Comparison of ENCODE assay signal across 1 cellular context in the genomic region with DNA sequence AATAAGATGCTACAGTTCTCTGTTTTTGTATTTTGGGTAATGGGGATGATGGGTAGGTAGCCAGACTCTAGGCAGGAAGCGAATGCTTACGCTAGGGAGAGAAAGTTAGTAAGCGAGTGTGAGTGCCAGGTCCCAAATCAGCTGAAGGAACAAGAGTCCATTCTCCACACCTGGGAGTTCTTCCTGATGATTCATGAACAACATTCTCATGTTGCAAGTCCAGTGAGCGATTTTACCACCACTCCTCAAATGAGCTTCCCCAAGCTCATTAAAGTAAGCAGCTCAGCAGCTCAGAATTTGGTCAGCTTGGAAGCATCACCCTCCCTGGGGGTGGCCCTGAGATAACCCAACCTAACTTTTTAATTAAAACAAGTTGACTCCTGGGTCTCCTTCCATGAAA.
TF ChIP-seq lines count a peak whose summit lies in the region.

No MANE protein-coding gene starts in this region.

TF ChIP-seq in H1, 55 proteins besides CTCF, POLR2A, EP300 and RAD21:
- no peak for TF ChIP-seq HDAC6 (IDR thresholded peaks at IDR 0.05; ENCODE audit: low read depth, low read length)
- TF ChIP-seq, protein P1, sequence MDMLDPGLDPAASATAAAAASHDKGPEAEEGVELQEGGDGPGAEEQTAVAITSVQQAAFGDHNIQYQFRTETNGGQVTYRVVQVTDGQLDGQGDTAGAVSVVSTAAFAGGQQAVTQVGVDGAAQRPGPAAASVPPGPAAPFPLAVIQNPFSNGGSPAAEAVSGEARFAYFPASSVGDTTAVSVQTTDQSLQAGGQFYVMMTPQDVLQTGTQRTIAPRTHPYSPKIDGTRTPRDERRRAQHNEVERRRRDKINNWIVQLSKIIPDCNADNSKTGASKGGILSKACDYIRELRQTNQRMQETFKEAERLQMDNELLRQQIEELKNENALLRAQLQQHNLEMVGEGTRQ (IDR thresholded peaks at IDR 0.05; ENCODE audit: low read length) = no peak
- TF ChIP-seq MAFK (IDR thresholded peaks at IDR 0.05; ENCODE audit: low read depth, low read length) = no peak
- TF ChIP-seq, protein P2, sequence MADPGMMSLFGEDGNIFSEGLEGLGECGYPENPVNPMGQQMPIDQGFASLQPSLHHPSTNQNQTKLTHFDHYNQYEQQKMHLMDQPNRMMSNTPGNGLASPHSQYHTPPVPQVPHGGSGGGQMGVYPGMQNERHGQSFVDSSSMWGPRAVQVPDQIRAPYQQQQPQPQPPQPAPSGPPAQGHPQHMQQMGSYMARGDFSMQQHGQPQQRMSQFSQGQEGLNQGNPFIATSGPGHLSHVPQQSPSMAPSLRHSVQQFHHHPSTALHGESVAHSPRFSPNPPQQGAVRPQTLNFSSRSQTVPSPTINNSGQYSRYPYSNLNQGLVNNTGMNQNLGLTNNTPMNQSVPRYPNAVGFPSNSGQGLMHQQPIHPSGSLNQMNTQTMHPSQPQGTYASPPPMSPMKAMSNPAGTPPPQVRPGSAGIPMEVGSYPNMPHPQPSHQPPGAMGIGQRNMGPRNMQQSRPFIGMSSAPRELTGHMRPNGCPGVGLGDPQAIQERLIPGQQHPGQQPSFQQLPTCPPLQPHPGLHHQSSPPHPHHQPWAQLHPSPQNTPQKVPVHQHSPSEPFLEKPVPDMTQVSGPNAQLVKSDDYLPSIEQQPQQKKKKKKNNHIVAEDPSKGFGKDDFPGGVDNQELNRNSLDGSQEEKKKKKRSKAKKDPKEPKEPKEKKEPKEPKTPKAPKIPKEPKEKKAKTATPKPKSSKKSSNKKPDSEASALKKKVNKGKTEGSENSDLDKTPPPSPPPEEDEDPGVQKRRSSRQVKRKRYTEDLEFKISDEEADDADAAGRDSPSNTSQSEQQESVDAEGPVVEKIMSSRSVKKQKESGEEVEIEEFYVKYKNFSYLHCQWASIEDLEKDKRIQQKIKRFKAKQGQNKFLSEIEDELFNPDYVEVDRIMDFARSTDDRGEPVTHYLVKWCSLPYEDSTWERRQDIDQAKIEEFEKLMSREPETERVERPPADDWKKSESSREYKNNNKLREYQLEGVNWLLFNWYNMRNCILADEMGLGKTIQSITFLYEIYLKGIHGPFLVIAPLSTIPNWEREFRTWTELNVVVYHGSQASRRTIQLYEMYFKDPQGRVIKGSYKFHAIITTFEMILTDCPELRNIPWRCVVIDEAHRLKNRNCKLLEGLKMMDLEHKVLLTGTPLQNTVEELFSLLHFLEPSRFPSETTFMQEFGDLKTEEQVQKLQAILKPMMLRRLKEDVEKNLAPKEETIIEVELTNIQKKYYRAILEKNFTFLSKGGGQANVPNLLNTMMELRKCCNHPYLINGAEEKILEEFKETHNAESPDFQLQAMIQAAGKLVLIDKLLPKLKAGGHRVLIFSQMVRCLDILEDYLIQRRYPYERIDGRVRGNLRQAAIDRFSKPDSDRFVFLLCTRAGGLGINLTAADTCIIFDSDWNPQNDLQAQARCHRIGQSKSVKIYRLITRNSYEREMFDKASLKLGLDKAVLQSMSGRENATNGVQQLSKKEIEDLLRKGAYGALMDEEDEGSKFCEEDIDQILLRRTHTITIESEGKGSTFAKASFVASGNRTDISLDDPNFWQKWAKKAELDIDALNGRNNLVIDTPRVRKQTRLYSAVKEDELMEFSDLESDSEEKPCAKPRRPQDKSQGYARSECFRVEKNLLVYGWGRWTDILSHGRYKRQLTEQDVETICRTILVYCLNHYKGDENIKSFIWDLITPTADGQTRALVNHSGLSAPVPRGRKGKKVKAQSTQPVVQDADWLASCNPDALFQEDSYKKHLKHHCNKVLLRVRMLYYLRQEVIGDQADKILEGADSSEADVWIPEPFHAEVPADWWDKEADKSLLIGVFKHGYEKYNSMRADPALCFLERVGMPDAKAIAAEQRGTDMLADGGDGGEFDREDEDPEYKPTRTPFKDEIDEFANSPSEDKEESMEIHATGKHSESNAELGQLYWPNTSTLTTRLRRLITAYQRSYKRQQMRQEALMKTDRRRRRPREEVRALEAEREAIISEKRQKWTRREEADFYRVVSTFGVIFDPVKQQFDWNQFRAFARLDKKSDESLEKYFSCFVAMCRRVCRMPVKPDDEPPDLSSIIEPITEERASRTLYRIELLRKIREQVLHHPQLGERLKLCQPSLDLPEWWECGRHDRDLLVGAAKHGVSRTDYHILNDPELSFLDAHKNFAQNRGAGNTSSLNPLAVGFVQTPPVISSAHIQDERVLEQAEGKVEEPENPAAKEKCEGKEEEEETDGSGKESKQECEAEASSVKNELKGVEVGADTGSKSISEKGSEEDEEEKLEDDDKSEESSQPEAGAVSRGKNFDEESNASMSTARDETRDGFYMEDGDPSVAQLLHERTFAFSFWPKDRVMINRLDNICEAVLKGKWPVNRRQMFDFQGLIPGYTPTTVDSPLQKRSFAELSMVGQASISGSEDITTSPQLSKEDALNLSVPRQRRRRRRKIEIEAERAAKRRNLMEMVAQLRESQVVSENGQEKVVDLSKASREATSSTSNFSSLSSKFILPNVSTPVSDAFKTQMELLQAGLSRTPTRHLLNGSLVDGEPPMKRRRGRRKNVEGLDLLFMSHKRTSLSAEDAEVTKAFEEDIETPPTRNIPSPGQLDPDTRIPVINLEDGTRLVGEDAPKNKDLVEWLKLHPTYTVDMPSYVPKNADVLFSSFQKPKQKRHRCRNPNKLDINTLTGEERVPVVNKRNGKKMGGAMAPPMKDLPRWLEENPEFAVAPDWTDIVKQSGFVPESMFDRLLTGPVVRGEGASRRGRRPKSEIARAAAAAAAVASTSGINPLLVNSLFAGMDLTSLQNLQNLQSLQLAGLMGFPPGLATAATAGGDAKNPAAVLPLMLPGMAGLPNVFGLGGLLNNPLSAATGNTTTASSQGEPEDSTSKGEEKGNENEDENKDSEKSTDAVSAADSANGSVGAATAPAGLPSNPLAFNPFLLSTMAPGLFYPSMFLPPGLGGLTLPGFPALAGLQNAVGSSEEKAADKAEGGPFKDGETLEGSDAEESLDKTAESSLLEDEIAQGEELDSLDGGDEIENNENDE (IDR thresholded peaks at IDR 0.05; ENCODE audit: insufficient replicate concordance, low read length) = no peak
- TF ChIP-seq SAP30 (IDR thresholded peaks at IDR 0.05; ENCODE audit: insufficient read depth, insufficient replicate concordance, low read length) = no peak
- no peak for TF ChIP-seq JUND (IDR thresholded peaks at IDR 0.05; ENCODE audit: low read length)
- TF ChIP-seq YY1 (IDR thresholded peaks at IDR 0.05; ENCODE audit: low read depth, low read length) = no peak
- no peak for TF ChIP-seq HDAC2 (IDR thresholded peaks at IDR 0.05; ENCODE audit: borderline replicate concordance in 1 of 2, low read depth in 2 of 2, low read length in 2 of 2)
- no peak for TF ChIP-seq BCL11A (IDR thresholded peaks at IDR 0.05; ENCODE audit: low read depth in 2 of 2, low read length in 2 of 2)
- no peak for TF ChIP-seq EGR1 (IDR thresholded peaks at IDR 0.05; ENCODE audit: borderline replicate concordance, low read depth, low read length)
- no peak for TF ChIP-seq SUZ12 (IDR thresholded peaks at IDR 0.05; ENCODE audit: low read length)
- TF ChIP-seq SIX5 (IDR thresholded peaks at IDR 0.05; ENCODE audit: low read depth, low read length) = no peak
- TF ChIP-seq PHF8 (conservative IDR thresholded peaks at IDR 0.05; ENCODE audit: low read depth, low read length) = no peak
- no peak for TF ChIP-seq BACH1 (IDR thresholded peaks at IDR 0.05; ENCODE audit: low read length)
- no peak for TF ChIP-seq SRF (IDR thresholded peaks at IDR 0.05; ENCODE audit: low read depth, low read length)
- TF ChIP-seq, protein P3, sequence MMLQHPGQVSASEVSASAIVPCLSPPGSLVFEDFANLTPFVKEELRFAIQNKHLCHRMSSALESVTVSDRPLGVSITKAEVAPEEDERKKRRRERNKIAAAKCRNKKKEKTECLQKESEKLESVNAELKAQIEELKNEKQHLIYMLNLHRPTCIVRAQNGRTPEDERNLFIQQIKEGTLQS (IDR thresholded peaks at IDR 0.05; ENCODE audit: insufficient read depth, low read depth, low read length) = no peak
- TF ChIP-seq RBBP5 (IDR thresholded peaks at IDR 0.05; ENCODE audit: borderline replicate concordance, low read depth, low read length) = no peak
- TF ChIP-seq CHD1 (IDR thresholded peaks at IDR 0.05; ENCODE audit: low read depth, low read length) = no peak
- no peak for TF ChIP-seq ASH2L (IDR thresholded peaks at IDR 0.05; ENCODE audit: low read length)
- no peak for TF ChIP-seq TEAD4 (IDR thresholded peaks at IDR 0.05; ENCODE audit: low read depth, low read length)
